Comparison of ENCODE assay signal across 9 cellular contexts in genomic region chr5:141528401-141528984, GRCh38. TPM values are rescaled to one million over a fixed set of nuclear protein-coding genes. Genes with fewer than 3 reads are reported as not detected.
DNase-seq lines count a peak whose midpoint lies in the region; ATAC-seq and TF ChIP-seq lines count a peak whose summit lies in the region.
"Had no signal": no experiment of that assay in that cellular context is flagged by ENCODE, and none has a peak within 500 bp of the region (broad histone marks: within the 10 kb centered on the region; RNA-seq: fewer than 3 reads in every experiment).

No MANE protein-coding gene starts in this region.

- H3K9me3 Mint-ChIP-seq in activated naive CD4-positive, alpha-beta T cell treated with anti-CD3 and anti-CD28 coated beads, Interleukin-2, amount 50 U/mL, for 72 hours, result no peaks in the 10 kb centered on the region
- no peaks in the 10 kb centered on the region for H3K9me3 Mint-ChIP-seq in natural killer cell treated with Interleukin-12 subunit alpha and Interleukin-12 subunit beta and Interleukin-15 and Interleukin-18, amount 100 ng/mL, for 72 hours
- no peaks in the 10 kb centered on the region for H3K9me3 Mint-ChIP-seq in activated T-cell treated with anti-CD3 and anti-CD28 coated beads, Interleukin-2, amount 50 U/mL, for 24 hours

- H3K4me3 ChIP-seq in esophagus squamous epithelium (no peak overlapping the region), aorta (ENCODE audit: low read length in 2 of 2) (no peak overlapping the region)

- ATAC-seq in activated naive CD4-positive, alpha-beta T cell treated with anti-CD3 and anti-CD28 coated beads, Interleukin-2, amount 50 U/mL, for 72 hours, result no peak
- ATAC-seq in natural killer cell treated with Interleukin-12 subunit alpha and Interleukin-12 subunit beta and Interleukin-15 and Interleukin-18, amount 100 ng/mL, for 72 hours, result no peak
- peak; percentile 17 for ATAC-seq in aorta (ENCODE audit: low FRiP score)

- peaks cover 3 to 73% (median 6%) of the 10 kb centered on the region in 3 donors for H3K36me3 ChIP-seq in esophagus squamous epithelium
- peaks cover 2 to 7% of the 10 kb centered on the region in 2 donors for H3K36me3 ChIP-seq in aorta (ENCODE audit: control insufficient read depth in 1 of 2, insufficient read depth in 2 of 2, low read length in 1 of 2)

- TF ChIP-seq CTCF in esophagus squamous epithelium (IDR thresholded peaks at IDR 0.05), result no peak

- H3K4me1 Mint-ChIP-seq in natural killer cell treated with Interleukin-12 subunit alpha and Interleukin-12 subunit beta and Interleukin-15 and Interleukin-18, amount 100 ng/mL, for 72 hours (ENCODE audit: low read depth in 2 of 2), result peaks cover 12 to 15% of the 10 kb centered on the region in 2 donors
- peaks cover 10% of the 10 kb centered on the region for H3K4me1 Mint-ChIP-seq in activated T-cell treated with anti-CD3 and anti-CD28 coated beads, Interleukin-2, amount 50 U/mL, for 24 hours (ENCODE audit: low read depth)

- peak overlapping the region; percentile 3 to 12 for H3K27ac Mint-ChIP-seq in activated naive CD4-positive, alpha-beta T cell treated with anti-CD3 and anti-CD28 coated beads, Interleukin-2, amount 50 U/mL, for 72 hours
- H3K27ac Mint-ChIP-seq in natural killer cell treated with Interleukin-12 subunit alpha and Interleukin-12 subunit beta and Interleukin-15 and Interleukin-18, amount 100 ng/mL, for 72 hours, result peak overlapping the region; percentile 30 to 63
- no peak overlapping the region for H3K27ac Mint-ChIP-seq in activated T-cell treated with anti-CD3 and anti-CD28 coated beads, Interleukin-2, amount 50 U/mL, for 24 hours

- WGBS in esophagus squamous epithelium, 2 donors, result 41 to 46% methylated on average over 9 to 10 of the region's 10 CpGs
- WGBS in aorta, 2 donors, result 5 to 13% methylated on average over 10 of the region's 10 CpGs

- TF ChIP-seq POLR2A in esophagus squamous epithelium (IDR thresholded peaks at IDR 0.05), result no peak

- no peak for DNase-seq in activated naive CD4-positive, alpha-beta T cell treated with anti-CD3 and anti-CD28 coated beads, Interleukin-2, amount 50 U/mL, for 72 hours (ENCODE audit: low spot score in 2 of 2)
- no peak for DNase-seq in activated naive CD4-positive, alpha-beta T cell (lab: John Stamatoyannopoulos, UW)
- DNase-seq in esophagus squamous epithelium (lab: John Stamatoyannopoulos, UW) (no peak), aorta (peak in 1 of 2 donors; percentile 59), SW 1271 (lab: John Stamatoyannopoulos, UW) (no peak), AG08396 (ENCODE audit: low spot score) (no peak)
- no peak for DNase-seq in natural killer cell treated with Interleukin-12 subunit alpha and Interleukin-12 subunit beta and Interleukin-15 and Interleukin-18, amount 100 ng/mL, for 72 hours (ENCODE audit: low spot score)
- no peak for DNase-seq in activated T-cell treated with anti-CD3 and anti-CD28 coated beads, Interleukin-2, amount 50 U/mL, for 24 hours
- DNase-seq: activated CD4-positive, alpha-beta T cell treated with anti-CD3 and anti-CD28 coated beads, Interleukin-2, amount 50 U/mL, for 48 hours had no signal

- peak overlapping the region; percentile 62 to 88 (median 86) for H3K27ac ChIP-seq in esophagus squamous epithelium
- peak overlapping the region; percentile 47 to 66 for H3K27ac ChIP-seq in aorta (ENCODE audit: low read depth in 1 of 2, low read length in 2 of 2)

- intact Hi-C loops in esophagus squamous epithelium (cut with DNase I), result loop anchor here (10.0 kb wide), 1 partner anchor 114 kb away; the partner anchor contains the start of genes PCDHGA10 and PCDHGB7
- intact Hi-C loops in aorta (cut with DNase I), result loop anchor here (5.0 to 10.0 kb wide), 2 partner anchors 106 to 114 kb away; partner anchors contain the start of genes PCDHGA10 (in 1 of the 2), PCDHGA11 (in 1 of the 2) and PCDHGB7 (in 1 of the 2)

- no peaks in the 10 kb centered on the region for H3K27me3 Mint-ChIP-seq in natural killer cell treated with Interleukin-12 subunit alpha and Interleukin-12 subunit beta and Interleukin-15 and Interleukin-18, amount 100 ng/mL, for 72 hours
- no peaks in the 10 kb centered on the region for H3K27me3 Mint-ChIP-seq in activated T-cell treated with anti-CD3 and anti-CD28 coated beads, Interleukin-2, amount 50 U/mL, for 24 hours

- H3K9me3 ChIP-seq in esophagus squamous epithelium, result no peaks in the 10 kb centered on the region
- no peaks in the 10 kb centered on the region for H3K9me3 ChIP-seq in aorta (ENCODE audit: control insufficient read depth, low read length)

- H3K4me1 ChIP-seq in esophagus squamous epithelium (peaks cover 13 to 52% (median 23%) of the 10 kb centered on the region in 3 donors), aorta (ENCODE audit: control insufficient read depth in 1 of 2, insufficient read depth in 2 of 2, low read length in 2 of 2) (no peaks in the 10 kb centered on the region)

- H3K4me3 Mint-ChIP-seq in natural killer cell treated with Interleukin-12 subunit alpha and Interleukin-12 subunit beta and Interleukin-15 and Interleukin-18, amount 100 ng/mL, for 72 hours, result no peak overlapping the region
- H3K4me3 Mint-ChIP-seq in activated T-cell treated with anti-CD3 and anti-CD28 coated beads, Interleukin-2, amount 50 U/mL, for 24 hours, result no peak overlapping the region

- peaks cover 13 to 15% of the 10 kb centered on the region in 2 donors for H3K36me3 Mint-ChIP-seq in activated naive CD4-positive, alpha-beta T cell treated with anti-CD3 and anti-CD28 coated beads, Interleukin-2, amount 50 U/mL, for 72 hours
- H3K36me3 Mint-ChIP-seq in natural killer cell treated with Interleukin-12 subunit alpha and Interleukin-12 subunit beta and Interleukin-15 and Interleukin-18, amount 100 ng/mL, for 72 hours, result peaks cover 30% of the 10 kb centered on the region
- H3K36me3 Mint-ChIP-seq in activated T-cell treated with anti-CD3 and anti-CD28 coated beads, Interleukin-2, amount 50 U/mL, for 24 hours (ENCODE audit: low read depth), result no peaks in the 10 kb centered on the region

- H3K27me3 ChIP-seq in esophagus squamous epithelium (no peaks in the 10 kb centered on the region), aorta (ENCODE audit: control insufficient read depth in 1 of 2, insufficient read depth in 2 of 2, low read length in 1 of 2) (no peaks in the 10 kb centered on the region)

RNA-seq across cellular contexts. Expression of gene PCDHGC5, which starts 39.6 kb away (rescaled TPM):
- not detected for total RNA-seq in activated naive CD4-positive, alpha-beta T cell treated with anti-CD3 and anti-CD28 coated beads, Interleukin-2, amount 50 U/mL, for 72 hours
- total RNA-seq in esophagus squamous epithelium (1 to 10 TPM in 3 of 4 donors, under 1 TPM in 1; 0.26 to 1.7 (median 1.5) TPM), aorta (1 to 10 TPM; 2.8 to 6.3 TPM)
- under 1 TPM in 1 of 2 donors, not detected in 1; 0.17 TPM for total RNA-seq in natural killer cell treated with Interleukin-12 subunit alpha and Interleukin-12 subunit beta and Interleukin-15 and Interleukin-18, amount 100 ng/mL, for 72 hours
- polyA plus RNA-seq in aorta, result under 1 TPM; 0.25 to 0.84 TPM

RNA-seq across cellular contexts. Expression of gene PCDHGC4, which starts 43.7 kb away (rescaled TPM):
- total RNA-seq in activated naive CD4-positive, alpha-beta T cell treated with anti-CD3 and anti-CD28 coated beads, Interleukin-2, amount 50 U/mL, for 72 hours, result not detected
- total RNA-seq in esophagus squamous epithelium (1 to 10 TPM in 3 of 4 donors, under 1 TPM in 1; 0.21 to 3.3 (median 2.1) TPM), aorta (1 to 10 TPM; 2.8 to 6.1 TPM)
- under 1 TPM in 1 of 2 donors, not detected in 1; 0.26 TPM for total RNA-seq in natural killer cell treated with Interleukin-12 subunit alpha and Interleukin-12 subunit beta and Interleukin-15 and Interleukin-18, amount 100 ng/mL, for 72 hours
- polyA plus RNA-seq in aorta, result under 1 TPM; 0.05 to 0.38 TPM

RNA-seq across cellular contexts. Expression of gene PCDHGC3, which starts 52.7 kb away (rescaled TPM):
- total RNA-seq in activated naive CD4-positive, alpha-beta T cell treated with anti-CD3 and anti-CD28 coated beads, Interleukin-2, amount 50 U/mL, for 72 hours, result under 1 TPM in 1 of 2 donors, not detected in 1; 0.19 TPM
- total RNA-seq in esophagus squamous epithelium, result 10 to 100 TPM; 36.6 to 52.5 (median 38.6) TPM
- 1 to 10 TPM in 1 of 2 donors, under 1 TPM in 1; 0.33 to 1.8 TPM for total RNA-seq in natural killer cell treated with Interleukin-12 subunit alpha and Interleukin-12 subunit beta and Interleukin-15 and Interleukin-18, amount 100 ng/mL, for 72 hours
- total RNA-seq in aorta, result 100 to 1,000 TPM in 1 of 2 donors, 10 to 100 TPM in 1; 67.3 to 116 TPM
- polyA plus RNA-seq in aorta, result 10 to 100 TPM; 23.9 to 99.0 TPM

Comparison
In these comparisons a context has a peak if more than half of its experiments do, and no peak if none do; other contexts are left out.
1. RNA of gene PCDHGC3, which starts 52.7 kb away (total RNA-seq): 67.3 to 116 TPM in aorta and 36.6 to 52.5 TPM in esophagus squamous epithelium; 0.33 to 1.8 TPM in natural killer cell treated with Interleukin-12 subunit alpha and Interleukin-12 subunit beta and Interleukin-15 and Interleukin-18, amount 100 ng/mL, for 72 hours and 0.19 TPM in activated naive CD4-positive, alpha-beta T cell treated with anti-CD3 and anti-CD28 coated beads, Interleukin-2, amount 50 U/mL, for 72 hours; every median in the first group is over 10 times any median in the second.